Comparison of ENCODE assay signal across 23 cellular contexts in the genomic region with DNA sequence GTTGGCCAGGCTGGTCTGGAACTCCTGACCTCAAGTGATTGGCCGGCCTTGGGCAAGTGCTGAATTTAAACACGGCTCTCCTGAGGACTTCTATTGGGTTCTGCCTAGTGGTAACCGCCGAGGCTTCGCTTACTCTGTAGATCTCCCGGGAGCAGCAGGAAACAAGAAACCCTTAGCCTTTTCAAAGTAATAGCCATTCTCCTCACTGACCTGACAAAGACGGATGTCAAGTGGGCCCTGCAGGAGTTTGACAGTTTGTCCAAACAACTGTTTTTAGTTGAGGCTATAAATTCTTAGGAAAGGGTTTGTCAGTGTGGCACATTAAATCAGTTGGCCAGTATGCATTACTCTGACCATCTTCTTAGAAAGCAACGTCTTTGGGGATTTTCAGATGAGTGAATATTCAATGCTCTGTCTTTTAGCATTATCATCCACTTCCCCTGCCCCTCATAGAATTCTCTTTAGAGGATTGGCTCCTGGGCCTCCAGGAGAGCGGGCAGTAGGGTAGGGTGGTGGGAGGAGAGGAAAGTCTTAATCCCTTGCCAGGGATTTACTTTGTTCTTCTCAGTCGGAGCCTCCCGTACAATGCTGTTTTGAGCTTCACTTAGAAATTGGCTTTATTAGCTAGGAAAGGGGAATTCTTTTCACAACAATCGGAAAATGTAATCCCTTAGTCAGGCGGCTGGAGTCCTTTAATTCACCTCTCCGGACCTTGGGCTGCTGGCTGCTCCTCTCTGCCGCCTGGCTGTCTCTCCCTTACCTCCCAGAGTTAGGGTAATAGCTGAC. TPM values are rescaled to one million over a fixed set of nuclear protein-coding genes. Genes with fewer than 3 reads are reported as not detected.
DNase-seq lines count a peak whose midpoint lies in the region; ATAC-seq and TF ChIP-seq lines count a peak whose summit lies in the region.
"Had no signal": no experiment of that assay in that cellular context is flagged by ENCODE, and none has a peak within 500 bp of the region (broad histone marks: within the 10 kb centered on the region; RNA-seq: fewer than 3 reads in every experiment).

No MANE protein-coding gene starts in this region.

- CTCF ChIA-PET in HEK293T (lab: Yijun Ruan, JAX): interaction anchor here (0.8 to 1.5 kb wide), 2 partner anchors 11 to 358 kb away, joined by 3 to 4 read pairs; no protein-coding TSS in a partner anchor

- TF ChIP-seq POLR2A in gastrocnemius medialis (IDR thresholded peaks at IDR 0.05) (no peak), adrenal gland (IDR thresholded peaks at IDR 0.05) (no peak)

- POLR2A ChIA-PET in HEK293T (lab: Yijun Ruan, JAX): interaction anchor here (1.0 kb wide), 1 partner anchor 13 kb away, joined by 4 read pairs; the partner anchor contains the start of gene C18orf32

- H3K4me3 ChIP-seq in WERI-Rb-1 (ENCODE audit: low read depth, low read length) (peak overlapping the region; percentile 32), gastrocnemius medialis (no peak overlapping the region), adrenal gland (no peak overlapping the region)
- H3K4me3 ChIP-seq: prostate gland, stomach had no signal

- H3K27ac ChIP-seq in WERI-Rb-1: peak overlapping the region; percentile 88
- H3K27ac ChIP-seq in gastrocnemius medialis: no peak overlapping the region
- no peak overlapping the region for H3K27ac ChIP-seq in adrenal gland
- H3K27ac ChIP-seq: prostate gland, stomach had no signal

- DNase-seq in HEK293T (ENCODE audit: extremely low spot score): no peak
- DNase-seq in WERI-Rb-1: peak; percentile 85
- DNase-seq in iPS-NIHi7 (ENCODE audit: extremely low spot score): peak; percentile 46
- DNase-seq in retina: peak; percentile 76
- no peak for DNase-seq in CD1c-positive myeloid dendritic cell (ENCODE audit: extremely low spot score)
- DNase-seq in gastrocnemius medialis: no peak
- DNase-seq in adrenal gland: no peak
- DNase-seq: activated CD4-positive, alpha-beta T cell treated with anti-CD3 and anti-CD28 coated beads for 48 hours; activated CD8-positive, alpha-beta memory T cell treated with anti-CD3 and anti-CD28 coated beads, Interleukin-2, amount 10 ng/mL, durations not matched to agents 7 days and 5 days; activated naive CD8-positive, alpha-beta T cell treated with anti-CD3 and anti-CD28 coated beads, Interleukin-2, amount 10 ng/mL, durations not matched to agents 7 days and 5 days; AML-193; DND-41; GOT3; Karpas-422; kidney; naive thymus-derived CD4-positive, alpha-beta T cell; NCI-H2081 treated with DMSO at 0.1 percent for 48 hours; NCI-H526 treated with DMSO at 0.1 percent for 48 hours; PC-3; SIG-M5; stomach; T-cell had no signal

- no peaks in the 10 kb centered on the region for H3K4me1 ChIP-seq in gastrocnemius medialis
- H3K4me1 ChIP-seq in adrenal gland (replicated peaks in 1 of 2): no peaks in the 10 kb centered on the region
- H3K4me1 ChIP-seq: prostate gland, stomach had no signal

- in situ Hi-C loops in gastrocnemius medialis (cut with MboI; ENCODE audit: low sequenced_read_pairs in 4 of 4): loop anchor here in 2 of 4 donors (10.0 to 25.0 kb wide), 3 partner anchors 354 to 762 kb away; partner anchors contain the start of gene CFAP53 (in 1 of the 2)

- intact Hi-C loops in gastrocnemius medialis (cut with DNase I; ENCODE audit: low total_unique reads) (no loop called here), adrenal gland (cut with DNase I) (no loop called here)

- H3K9me3 ChIP-seq in WERI-Rb-1 (ENCODE audit: severe bottlenecking) (no peaks in the 10 kb centered on the region), gastrocnemius medialis (no peaks in the 10 kb centered on the region), adrenal gland (replicated peaks in 1 of 3) (no peaks in the 10 kb centered on the region)
- H3K9me3 ChIP-seq: prostate gland, stomach had no signal

- H3K36me3 ChIP-seq in WERI-Rb-1 (no peaks in the 10 kb centered on the region), gastrocnemius medialis (no peaks in the 10 kb centered on the region), adrenal gland (replicated peaks in 1 of 2) (no peaks in the 10 kb centered on the region)
- H3K36me3 ChIP-seq: prostate gland, stomach had no signal

- H3K27me3 ChIP-seq in WERI-Rb-1 (ENCODE audit: insufficient read depth, low read depth, severe bottlenecking): no peaks in the 10 kb centered on the region
- H3K27me3 ChIP-seq in gastrocnemius medialis: peaks cover 4 to 10% (median 6%) of the 10 kb centered on the region in 3 donors
- peaks cover 8% of the 10 kb centered on the region for H3K27me3 ChIP-seq in adrenal gland

- 51 to 61% (median 55%) methylated on average over 15 of the region's 15 CpGs for WGBS in adrenal gland, 4 donors

- ATAC-seq in gastrocnemius medialis: no peak
- ATAC-seq: activated CD8-positive, alpha-beta memory T cell treated with anti-CD3 and anti-CD28 coated beads, Interleukin-2, amount 10 ng/mL, durations not matched to agents 7 days and 5 days; naive thymus-derived CD4-positive, alpha-beta T cell; PC-3; T-cell had no signal

- TF ChIP-seq CTCF in WERI-Rb-1 (IDR thresholded peaks at IDR 0.05; ENCODE audit: low read depth, low read length): no peak
- TF ChIP-seq CTCF in gastrocnemius medialis (IDR thresholded peaks at IDR 0.05 in 4 of 5, conservative IDR thresholded peaks at IDR 0.05 in 1 of 5): no peak
- TF ChIP-seq CTCF in adrenal gland (IDR thresholded peaks at IDR 0.05): no peak

TF ChIP-seq in HEK293T, 16 proteins besides CTCF, POLR2A, EP300 and RAD21:
- no peak for TF ChIP-seq ELF4 (IDR thresholded peaks at IDR 0.05)
- peak; percentile 72; the same call in 1 of the 2 replicates for TF ChIP-seq CTBP1 (IDR thresholded peaks at IDR 0.05; ENCODE audit: borderline replicate concordance)
- TF ChIP-seq, protein P1, sequence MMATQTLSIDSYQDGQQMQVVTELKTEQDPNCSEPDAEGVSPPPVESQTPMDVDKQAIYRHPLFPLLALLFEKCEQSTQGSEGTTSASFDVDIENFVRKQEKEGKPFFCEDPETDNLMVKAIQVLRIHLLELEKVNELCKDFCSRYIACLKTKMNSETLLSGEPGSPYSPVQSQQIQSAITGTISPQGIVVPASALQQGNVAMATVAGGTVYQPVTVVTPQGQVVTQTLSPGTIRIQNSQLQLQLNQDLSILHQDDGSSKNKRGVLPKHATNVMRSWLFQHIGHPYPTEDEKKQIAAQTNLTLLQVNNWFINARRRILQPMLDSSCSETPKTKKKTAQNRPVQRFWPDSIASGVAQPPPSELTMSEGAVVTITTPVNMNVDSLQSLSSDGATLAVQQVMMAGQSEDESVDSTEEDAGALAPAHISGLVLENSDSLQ (IDR thresholded peaks at IDR 0.05): peak; percentile 95
- no peak for TF ChIP-seq NFRKB (IDR thresholded peaks at IDR 0.05)

RNA-seq across cellular contexts. Expression of gene RPL17, which starts 8.1 kb away (rescaled TPM):
- total RNA-seq in gastrocnemius medialis: 100 to 1,000 TPM; 695 to 950 (median 770) TPM
- 1,000 to 10,000 TPM; 1,155 to 1,840 (median 1,506) TPM for total RNA-seq in adrenal gland
- 1,000 to 10,000 TPM; 1,831 to 1,932 (median 1,889) TPM for polyA plus RNA-seq in adrenal gland

RNA-seq across cellular contexts. Expression of gene C18orf32, which starts 13.3 kb away (rescaled TPM):
- total RNA-seq in gastrocnemius medialis (10 to 100 TPM; 14.0 to 28.2 (median 19.6) TPM), adrenal gland (100 to 1,000 TPM in 1 of 8 donors, 10 to 100 TPM in 7; 33.1 to 117 (median 69.9) TPM)
- polyA plus RNA-seq in adrenal gland: 100 to 1,000 TPM in 1 of 3 donors, 10 to 100 TPM in 2; 61.4 to 176 (median 78.3) TPM

RNA-seq across cellular contexts. Expression of gene DYM, which starts 39.9 kb away (rescaled TPM):
- total RNA-seq in gastrocnemius medialis (100 to 1,000 TPM in 1 of 4 donors, 10 to 100 TPM in 3; 60.4 to 124 (median 81.2) TPM), adrenal gland (100 to 1,000 TPM in 1 of 8 donors, 10 to 100 TPM in 7; 54.1 to 105 (median 81.0) TPM)
- polyA plus RNA-seq in adrenal gland: 10 to 100 TPM; 15.9 to 53.2 (median 19.0) TPM

Comparison
In these comparisons a context has a peak if more than half of its experiments do, and no peak if none do; other contexts are left out.
1. DNase-seq: peak in WERI-Rb-1 (single experiment), iPS-NIHi7 (single experiment) and retina (single experiment); none in HEK293T (single experiment), CD1c-positive myeloid dendritic cell (single experiment), gastrocnemius medialis (0 of 2) and adrenal gland (0 of 7).